In the genomic region with DNA sequence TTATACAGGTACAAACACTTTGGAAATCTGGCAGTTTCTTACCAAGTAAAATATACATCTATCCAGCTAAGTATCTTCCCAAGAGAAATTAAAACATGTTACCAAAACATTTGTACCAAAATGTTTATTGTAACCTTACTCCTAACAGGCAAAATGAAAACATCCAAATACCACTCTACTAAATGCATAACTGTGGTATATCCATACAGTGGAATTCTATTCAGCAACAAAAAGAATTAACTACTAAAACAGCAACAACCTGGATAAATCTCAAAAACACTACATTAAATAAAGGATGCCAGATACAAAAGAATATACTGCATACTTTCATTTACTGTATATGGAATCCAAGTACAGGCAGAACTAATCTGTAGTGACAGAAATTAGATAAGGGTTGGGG, we compare ENCODE assay signal across 13 cellular contexts. TPM values are rescaled to one million over a fixed set of nuclear protein-coding genes. Genes with fewer than 3 reads are reported as not detected.
DNase-seq lines count a peak whose midpoint lies in the region; ATAC-seq and TF ChIP-seq lines count a peak whose summit lies in the region.
"Had no signal": no experiment of that assay in that cellular context is flagged by ENCODE, and none has a peak within 500 bp of the region (broad histone marks: within the 10 kb centered on the region; RNA-seq: fewer than 3 reads in every experiment).

No MANE protein-coding gene starts in this region.

- no peak overlapping the region for H3K4me3 Mint-ChIP-seq in natural killer cell
- no peak overlapping the region for H3K4me3 Mint-ChIP-seq in natural killer cell treated with Interleukin-12 subunit alpha and Interleukin-12 subunit beta and Interleukin-15 and Interleukin-18, amount 100 ng/mL, for 72 hours
- no peak overlapping the region for H3K4me3 Mint-ChIP-seq in T-cell
- H3K4me3 Mint-ChIP-seq in memory B cell: no peak overlapping the region

- CTCF ChIA-PET in T-cell (lab: Charles Lee): interaction anchor here (0.7 to 1.0 kb wide), 3 partner anchors 23 to 345 kb away, joined by 4 to 5 read pairs (median 4); no protein-coding TSS in a partner anchor

- H3K9me3 Mint-ChIP-seq in natural killer cell: no peaks in the 10 kb centered on the region
- H3K9me3 Mint-ChIP-seq in natural killer cell treated with Interleukin-12 subunit alpha and Interleukin-12 subunit beta and Interleukin-15 and Interleukin-18, amount 100 ng/mL, for 72 hours: no peaks in the 10 kb centered on the region
- H3K9me3 Mint-ChIP-seq in T-cell: peaks cover 0 to 4% (median 3%) of the 10 kb centered on the region in 3 donors
- no peaks in the 10 kb centered on the region for H3K9me3 Mint-ChIP-seq in memory B cell

- POLR2A ChIA-PET in T-cell (lab: Charles Lee): interaction anchor here (0.5 to 1.0 kb wide), 3 partner anchors 13 to 34 kb away, joined by 3 to 4 read pairs (median 3); no protein-coding TSS in a partner anchor

- H3K4me1 Mint-ChIP-seq in natural killer cell: peaks cover 46 to 52% of the 10 kb centered on the region in 2 donors
- H3K4me1 Mint-ChIP-seq in natural killer cell treated with Interleukin-12 subunit alpha and Interleukin-12 subunit beta and Interleukin-15 and Interleukin-18, amount 100 ng/mL, for 72 hours (ENCODE audit: low read depth in 2 of 2): peaks cover 31 to 43% of the 10 kb centered on the region in 2 donors
- peaks cover 61 to 77% (median 63%) of the 10 kb centered on the region in 3 donors for H3K4me1 Mint-ChIP-seq in T-cell
- H3K4me1 Mint-ChIP-seq in memory B cell: peaks cover 47% of the 10 kb centered on the region

- TF ChIP-seq CTCF in natural killer cell (IDR thresholded peaks at IDR 0.05): no peak

- H3K27ac Mint-ChIP-seq in natural killer cell: peak overlapping the region; percentile 3 to 54
- no peak overlapping the region for H3K27ac Mint-ChIP-seq in natural killer cell treated with Interleukin-12 subunit alpha and Interleukin-12 subunit beta and Interleukin-15 and Interleukin-18, amount 100 ng/mL, for 72 hours
- H3K27ac Mint-ChIP-seq in T-cell: peak overlapping the region; percentile 65 to 68
- H3K27ac Mint-ChIP-seq in memory B cell: peak overlapping the region; percentile 70

- H3K36me3 Mint-ChIP-seq in natural killer cell (no peaks in the 10 kb centered on the region), T-cell (peaks cover 53% of the 10 kb centered on the region), memory B cell (peaks cover 42% of the 10 kb centered on the region)
- H3K36me3 Mint-ChIP-seq in natural killer cell treated with Interleukin-12 subunit alpha and Interleukin-12 subunit beta and Interleukin-15 and Interleukin-18, amount 100 ng/mL, for 72 hours: peaks cover 5% of the 10 kb centered on the region

- DNase-seq in natural killer cell (no peak), T-cell (no peak), memory B cell (ENCODE audit: low spot score in 2 of 2) (no peak), T-helper 9 cell (no peak), NCI-H146 treated with DMSO at 0.1 percent for 48 hours (lab: John Stamatoyannopoulos, UW; ENCODE audit: unreplicated experiment) (no peak)
- DNase-seq in natural killer cell treated with Interleukin-12 subunit alpha and Interleukin-12 subunit beta and Interleukin-15 and Interleukin-18, amount 100 ng/mL, for 72 hours (ENCODE audit: low spot score): no peak
- DNase-seq in stimulated activated naive CD4-positive, alpha-beta T cell treated with Interleukin-2 at 50 U/mL for 16 hours (lab: John Stamatoyannopoulos, UW): no peak
- DNase-seq: KG1, NCI-H1048, NCI-H146, NCI-H524, Right ventricle myocardium superior had no signal

- no peak for ATAC-seq in natural killer cell
- no peak for ATAC-seq in natural killer cell treated with Interleukin-12 subunit alpha and Interleukin-12 subunit beta and Interleukin-15 and Interleukin-18, amount 100 ng/mL, for 72 hours
- no peak for ATAC-seq in T-cell (replicated peaks in 1 of 4)
- no peak for ATAC-seq in memory B cell (ENCODE audit: low read depth)
- ATAC-seq: HCT116 had no signal

- intact Hi-C loops in natural killer cell (cut with micrococcal nuclease): no loop called here

- H3K27me3 Mint-ChIP-seq in natural killer cell (ENCODE audit: low read depth in 2 of 2) (no peaks in the 10 kb centered on the region), T-cell (no peaks in the 10 kb centered on the region), memory B cell (no peaks in the 10 kb centered on the region)
- H3K27me3 Mint-ChIP-seq in natural killer cell treated with Interleukin-12 subunit alpha and Interleukin-12 subunit beta and Interleukin-15 and Interleukin-18, amount 100 ng/mL, for 72 hours: no peaks in the 10 kb centered on the region

RNA-seq across cellular contexts. Expression of a gene that starts 51.1 kb away (rescaled TPM):
- total RNA-seq in natural killer cell (100 to 1,000 TPM in 1 of 3 donors, 10 to 100 TPM in 2; 90.9 to 101 (median 91.2) TPM), T-cell (100 to 1,000 TPM; 112 to 129 (median 120) TPM)
- 10 to 100 TPM; 59.5 to 76.3 TPM for total RNA-seq in natural killer cell treated with Interleukin-12 subunit alpha and Interleukin-12 subunit beta and Interleukin-15 and Interleukin-18, amount 100 ng/mL, for 72 hours

Comparison
In these comparisons a context has a peak if more than half of its experiments do, and no peak if none do; other contexts are left out.
1. H3K27ac Mint-ChIP-seq: peak in natural killer cell (2 of 2), T-cell (2 of 2) and memory B cell (single experiment); none in natural killer cell treated with Interleukin-12 subunit alpha and Interleukin-12 subunit beta and Interleukin-15 and Interleukin-18, amount 100 ng/mL, for 72 hours (0 of 2).